ENCODE assay signal across 11 cellular contexts in genomic region chr12:124497039-124497438, GRCh38.
DNase-seq lines count a peak whose midpoint lies in the region; ATAC-seq, FAIRE-seq and TF ChIP-seq lines count a peak whose summit lies in the region.
"Had no signal": no experiment of that assay in that cellular context is flagged by ENCODE, and none has a peak within 500 bp of the region (broad histone marks: within the 10 kb centered on the region; RNA-seq: fewer than 3 reads in every experiment).

No MANE protein-coding gene starts in this region.

- TF ChIP-seq CTCF in IMR-90 (conservative IDR thresholded peaks at IDR 0.05; ENCODE audit: low read depth, low read length), result no peak
- no peak for TF ChIP-seq CTCF in coronary artery (IDR thresholded peaks at IDR 0.05)
- no peak for TF ChIP-seq CTCF in tibial nerve (IDR thresholded peaks at IDR 0.05)
- TF ChIP-seq CTCF in OCI-LY7 (conservative IDR thresholded peaks at IDR 0.05; ENCODE audit: low read length), result no peak

- H3K4me3 ChIP-seq in IMR-90 (ENCODE audit: insufficient read depth, low read depth, low read length) (no peak overlapping the region), coronary artery (no peak overlapping the region), tibial nerve (no peak overlapping the region), OCI-LY7 (ENCODE audit: low read depth, low read length, poor library complexity, severe bottlenecking) (no peak overlapping the region)

- dilution Hi-C loops in IMR-90 (cut with HindIII; ENCODE audit: low sequenced_read_pairs, unreplicated experiment), result no loop called here

- H3K23ac ChIP-seq in IMR-90 (ENCODE audit: low read depth, low read length), result peak overlapping the region; percentile 48; the same call in 1 of the 2 replicates

- DNase-seq in IMR-90 (peak; percentile 88), coronary artery (ENCODE audit: low spot score) (no peak), lung microvascular endothelial cell (ENCODE audit: low read depth in 2 of 2) (peak; percentile 48 to 79), tibial nerve (ENCODE audit: low spot score in 2 of 2) (no peak), OCI-LY7 (ENCODE audit: low spot score) (no peak), HTR-8/SVneo (ENCODE audit: insufficient read length, low spot score) (no peak), GDM1 (lab: John Stamatoyannopoulos, UW) (no peak)
- DNase-seq: activated CD4-positive, alpha-beta T cell treated with anti-CD3 and anti-CD28 coated beads for 4 hours; activated naive CD4-positive, alpha-beta T cell treated with anti-CD3 and anti-CD28 coated beads, Interleukin-2, amount 10 ng/mL, durations not matched to agents 7 days and 5 days; left colon; NCI-H510A had no signal

- no peak overlapping the region for H3K9ac ChIP-seq in IMR-90 (ENCODE audit: low read depth, low read length)

- no peaks in the 10 kb centered on the region for H3K79me2 ChIP-seq in OCI-LY7 (ENCODE audit: insufficient read depth, low read depth, low read length)

- no peaks in the 10 kb centered on the region for H3K9me3 ChIP-seq in IMR-90 (ENCODE audit: control insufficient read depth, insufficient read depth, low read length)
- H3K9me3 ChIP-seq in tibial nerve, result no peaks in the 10 kb centered on the region
- H3K9me3 ChIP-seq in OCI-LY7 (ENCODE audit: low read length), result no peaks in the 10 kb centered on the region

- peak overlapping the region; percentile 6; the same call in 1 of the 2 replicates for H3K27ac ChIP-seq in IMR-90 (ENCODE audit: insufficient read depth, low read length)
- H3K27ac ChIP-seq in coronary artery, result peak overlapping the region; percentile 47 to 74
- peak overlapping the region; percentile 11 to 88 (median 61) for H3K27ac ChIP-seq in tibial nerve
- no peak overlapping the region for H3K27ac ChIP-seq in OCI-LY7 (ENCODE audit: low read depth, low read length, poor library complexity, severe bottlenecking)

- H3K9me2 ChIP-seq in OCI-LY7 (ENCODE audit: insufficient read depth, low read length), result no peaks in the 10 kb centered on the region

- in situ Hi-C loops in IMR-90 (cut with MboI; ENCODE audit: low sequenced_read_pairs), result no loop called here

- no peak overlapping the region for H3K56ac ChIP-seq in IMR-90 (ENCODE audit: extremely low read depth, insufficient read depth, low read length)

- POLR2A ChIA-PET in IMR-90 (lab: Charles Lee; ENCODE audit: unreplicated experiment), result no interaction called here
- POLR2A ChIA-PET in OCI-LY7 (lab: Charles Lee), result no interaction called here

- peaks cover 24% of the 10 kb centered on the region for H3K9me1 ChIP-seq in IMR-90 (ENCODE audit: insufficient read depth, low read length)

- H3K27me3 ChIP-seq in IMR-90 (ENCODE audit: control insufficient read depth, insufficient read depth, low read length) (no peaks in the 10 kb centered on the region), tibial nerve (no peaks in the 10 kb centered on the region)

- BruUV-seq in IMR-90 (replicated peaks; lab: Mats Ljungman, UMichigan) (no TSS peak), OCI-LY7 (replicated peaks; lab: Mats Ljungman, UMichigan) (no TSS peak)

- peak in 1 of 2 donors; percentile 13 for TF ChIP-seq EP300 in tibial nerve (IDR thresholded peaks at IDR 0.05)

- H3K4me1 ChIP-seq in IMR-90 (ENCODE audit: control insufficient read depth, insufficient read depth, low read length) (peaks cover 34% of the 10 kb centered on the region), tibial nerve (peaks cover 9 to 99% (median 54%) of the 10 kb centered on the region in 4 donors), OCI-LY7 (ENCODE audit: insufficient read depth, low read length, poor library complexity, severe bottlenecking) (peaks cover 17% of the 10 kb centered on the region)

- intact Hi-C loops in IMR-90 (cut with micrococcal nuclease), result loop anchor here (5.0 kb wide), 2 partner anchors 110 to 270 kb away; no protein-coding TSS in a partner anchor
- intact Hi-C loops in OCI-LY7 (cut with micrococcal nuclease; ENCODE audit: unreplicated experiment), result no loop called here

- H2AK5ac ChIP-seq in IMR-90 (ENCODE audit: low read depth, low read length), result peak overlapping the region; percentile 46

- H4K5ac ChIP-seq in IMR-90 (ENCODE audit: low read depth, low read length), result no peak overlapping the region

- H2BK120ac ChIP-seq in IMR-90 (ENCODE audit: low read depth, low read length), result peak overlapping the region; percentile 36

- H2AFZ ChIP-seq in IMR-90 (replicated peaks; ENCODE audit: low read length, poor library complexity) (peak overlapping the region; percentile 3), OCI-LY7 (ENCODE audit: low read length) (no peak overlapping the region)

- H4K8ac ChIP-seq in IMR-90 (ENCODE audit: low read depth in 2 of 2, low read length in 2 of 2), result peak overlapping the region in 1 of 2 experiments; percentile 13; a peak in 1 of 4 replicates

- H3K18ac ChIP-seq in IMR-90 (ENCODE audit: low read depth, low read length), result 0 out of 2 replicates have a peak overlapping the region, but pooled peaks have one; percentile 8

- peak overlapping the region; percentile 78 for H3K4ac ChIP-seq in IMR-90 (ENCODE audit: low read depth, low read length)

- peak overlapping the region; percentile 8 for H2AK9ac ChIP-seq in IMR-90 (replicated peaks; ENCODE audit: low read depth, low read length, poor library complexity)

- H4K20me1 ChIP-seq in IMR-90 (ENCODE audit: insufficient read depth, low read length) (peaks cover 94% of the 10 kb centered on the region), OCI-LY7 (ENCODE audit: insufficient read depth, low read length) (peaks cover 18% of the 10 kb centered on the region; the same call in 1 of the 2 replicates)

- peak overlapping the region; percentile 57; the same call in 1 of the 3 replicates for H2BK15ac ChIP-seq in IMR-90 (ENCODE audit: low read depth, low read length)

- TF ChIP-seq POLR2A in IMR-90 (IDR thresholded peaks at IDR 0.05; ENCODE audit: low read depth, low read length) (no peak), tibial nerve (IDR thresholded peaks at IDR 0.05) (no peak)

- peak overlapping the region; percentile 38; the same call in 1 of the 2 replicates for H3K14ac ChIP-seq in IMR-90 (replicated peaks; ENCODE audit: low read depth, low read length)

- CTCF ChIA-PET in IMR-90 (lab: Yijun Ruan, JAX), result no interaction called here
- CTCF ChIA-PET in OCI-LY7 (lab: Charles Lee; ENCODE audit: unreplicated experiment), result no interaction called here

- peak overlapping the region; percentile 36 for H2BK20ac ChIP-seq in IMR-90 (ENCODE audit: low read depth, low read length)

- peak; percentile 10 for ATAC-seq in IMR-90 (ENCODE audit: low read depth)

- peaks cover 24 to 95% of the 10 kb centered on the region in 2 experiments for H3K79me1 ChIP-seq in IMR-90 (ENCODE audit: low read depth in 1 of 2, low read length in 2 of 2)

- 20% methylated on average over 9 of the region's 13 CpGs; no CpG with 5 or more reads in 1 of the 2 experiments for whole genome bisulfite sequencing in IMR-90 (ENCODE audit: extremely low coverage in 2 of 2, insufficient read length in 1 of 2), 2 experiments
- WGBS in tibial nerve, 2 donors, result 42 to 52% methylated on average over 12 to 13 of the region's 13 CpGs

- peak overlapping the region; percentile 6 for H2BK5ac ChIP-seq in IMR-90 (ENCODE audit: low read depth, low read length, poor library complexity, severe bottlenecking)

- no peak for FAIRE-seq in HTR-8/SVneo (lab: Jason Lieb, UNC)

- H4K91ac ChIP-seq in IMR-90 (ENCODE audit: insufficient read depth, low read depth, low read length), result peak overlapping the region; percentile 58

- H3K36me3 ChIP-seq in IMR-90 (ENCODE audit: control insufficient read depth, insufficient read depth, low read length), result peaks cover 13% of the 10 kb centered on the region; the same call in 1 of the 2 replicates
- peaks cover 0 to 28% (median 0%) of the 10 kb centered on the region in 3 donors for H3K36me3 ChIP-seq in tibial nerve
- H3K36me3 ChIP-seq in OCI-LY7 (ENCODE audit: insufficient read depth, low read length), result peaks cover 8% of the 10 kb centered on the region; the same call in 1 of the 2 replicates

- H3K4me2 ChIP-seq in IMR-90 (ENCODE audit: low read depth, low read length), result no peak overlapping the region
- H3K4me2 ChIP-seq in OCI-LY7 (ENCODE audit: low read length), result no peak overlapping the region

- TF ChIP-seq RAD21 in IMR-90 (IDR thresholded peaks at IDR 0.05; ENCODE audit: low read length), result no peak

TF ChIP-seq in IMR-90, 13 proteins besides CTCF, POLR2A, EP300 and RAD21:
- TF ChIP-seq CEBPB (IDR thresholded peaks at IDR 0.05; ENCODE audit: low read depth, low read length) (peak; percentile 99), USF2 (IDR thresholded peaks at IDR 0.05; ENCODE audit: low read depth, low read length) (no peak), CHD1 (IDR thresholded peaks at IDR 0.05; ENCODE audit: low read depth, low read length) (no peak), BHLHE40 (IDR thresholded peaks at IDR 0.05; ENCODE audit: low read depth, low read length) (peak; percentile 60; the same call in 1 of the 2 replicates), FOS (IDR thresholded peaks at IDR 0.05; ENCODE audit: low read depth, low read length) (0 out of 2 replicates have a peak, but pooled peaks have one; percentile 3), ELK1 (IDR thresholded peaks at IDR 0.05; ENCODE audit: borderline replicate concordance, low read depth, low read length) (no peak)
TF ChIP-seq in IMR-90: peak in this region for 3.

Comparison
In these comparisons a context has a peak if more than half of its experiments do, and no peak if none do; other contexts are left out.
1. DNase-seq: peak in IMR-90 (single experiment) and lung microvascular endothelial cell (2 of 2); none in coronary artery (single experiment), tibial nerve (0 of 2), OCI-LY7 (single experiment), HTR-8/SVneo (single experiment) and GDM1 (single experiment).